ENCODE assay signal across 9 cellular contexts in the genomic region with DNA sequence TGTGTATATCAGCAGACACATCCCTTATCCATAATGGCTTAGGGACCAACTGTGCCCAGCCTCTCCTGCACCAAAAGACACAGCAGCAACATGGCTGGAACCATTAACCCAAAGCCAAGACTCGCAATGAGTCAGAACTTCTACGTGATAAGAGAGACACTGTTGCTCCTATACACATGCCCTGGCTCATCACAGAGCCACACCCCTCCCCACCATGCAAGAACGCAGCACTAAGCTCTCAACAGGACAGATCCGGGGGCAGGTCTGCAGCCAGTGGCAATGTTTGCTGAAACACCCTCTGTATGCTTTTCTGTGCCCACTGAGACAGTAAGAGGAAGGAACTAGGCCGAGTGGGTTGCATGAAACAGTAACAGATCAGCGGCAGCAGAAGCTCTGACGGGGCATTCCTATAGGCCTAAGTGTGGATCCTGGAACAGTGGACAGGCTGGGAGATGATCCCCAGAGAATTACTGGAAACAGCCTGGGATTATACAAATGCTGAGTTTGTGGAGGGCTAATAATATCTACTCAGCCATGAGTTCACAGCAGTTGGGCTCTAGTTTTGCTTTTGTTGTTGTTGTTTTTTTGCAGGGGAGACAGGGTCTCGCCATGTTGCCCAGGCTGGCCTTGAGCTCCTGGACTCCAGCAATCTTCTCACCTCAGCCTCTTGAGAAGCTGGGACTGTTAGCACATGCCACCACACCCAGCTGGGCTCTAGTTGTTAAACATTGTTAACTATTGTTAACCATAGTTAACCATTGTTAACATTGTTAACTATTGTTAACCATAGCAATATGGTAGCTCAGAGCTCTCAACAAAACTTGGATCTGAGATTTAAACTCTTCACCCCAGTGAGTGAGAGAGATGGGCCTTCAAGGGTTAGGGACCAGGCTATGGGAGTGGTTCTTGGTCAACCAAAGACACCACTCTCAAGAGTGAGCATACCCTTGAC. TPM values are rescaled to one million over a fixed set of nuclear protein-coding genes. Genes with fewer than 3 reads are reported as not detected.
DNase-seq lines count a peak whose midpoint lies in the region; ATAC-seq and TF ChIP-seq lines count a peak whose summit lies in the region.
"Had no signal": no experiment of that assay in that cellular context is flagged by ENCODE, and none has a peak within 500 bp of the region (broad histone marks: within the 10 kb centered on the region; RNA-seq: fewer than 3 reads in every experiment).

No MANE protein-coding gene starts in this region.

- H3K27me3 ChIP-seq in brain microvascular endothelial cell (replicated peaks) (no peaks in the 10 kb centered on the region), vagina (no peaks in the 10 kb centered on the region)

- H3K36me3 ChIP-seq in brain microvascular endothelial cell (replicated peaks), result peaks cover 23% of the 10 kb centered on the region
- H3K36me3 ChIP-seq in vagina, result peaks cover 0 to 23% of the 10 kb centered on the region in 2 donors

- TF ChIP-seq CTCF in brain microvascular endothelial cell (IDR thresholded peaks at IDR 0.05; ENCODE audit: low read depth, low read length, missing control alignments) (no peak), vagina (IDR thresholded peaks at IDR 0.05) (no peak)

- no peak overlapping the region for H3K27ac ChIP-seq in brain microvascular endothelial cell
- no peak overlapping the region for H3K27ac ChIP-seq in vagina

- intact Hi-C loops in posterior vena cava (cut with DNase I) (loop anchor here (5.0 kb wide), 3 partner anchors 36 to 76 kb away; no protein-coding TSS in a partner anchor), vagina (cut with DNase I) (no loop called here)

- peaks cover 34% of the 10 kb centered on the region for H3K4me1 ChIP-seq in vagina

- in situ Hi-C loops in brain microvascular endothelial cell (cut with HindIII; ENCODE audit: low pct_ligation_motif_present, low sequenced_read_pairs), result no loop called here

- ATAC-seq in GM18858 (IDR thresholded peaks at IDR 0.05; ENCODE audit: unreplicated experiment) (peak; percentile 29), HG03175 (IDR thresholded peaks at IDR 0.05; ENCODE audit: unreplicated experiment) (peak; percentile 32), HG03439 (IDR thresholded peaks at IDR 0.05; ENCODE audit: unreplicated experiment) (no peak)

- H3K9me3 ChIP-seq in vagina, result no peaks in the 10 kb centered on the region

- H3K4me3 ChIP-seq in brain microvascular endothelial cell (ENCODE audit: low read depth, low read length) (no peak overlapping the region), vagina (no peak overlapping the region)

- DNase-seq in brain microvascular endothelial cell (peak; percentile 71), posterior vena cava (ENCODE audit: low spot score) (peak; percentile 77), RPMI8226 (no peak), vagina (ENCODE audit: extremely low spot score in 2 of 2) (no peak), DMS153 (lab: John Stamatoyannopoulos, UW) (no peak)
- DNase-seq: cerebellar nuclear complex had no signal

- TF ChIP-seq POLR2A in vagina (IDR thresholded peaks at IDR 0.05), result no peak

RNA-seq across cellular contexts. Expression of gene B4GALT1, which starts 41.0 kb away (rescaled TPM):
- total RNA-seq in posterior vena cava, result 100 to 1,000 TPM in 1 of 2 donors, 10 to 100 TPM in 1; 76.8 to 107 TPM
- 85.2 TPM for total RNA-seq in vagina

RNA-seq across cellular contexts. Expression of gene SMU1, which starts 49.7 kb away (rescaled TPM):
- 10 to 100 TPM; 15.8 to 16.8 TPM for total RNA-seq in posterior vena cava
- total RNA-seq in vagina, result 15.5 TPM

Comparison
In these comparisons a context has a peak if more than half of its experiments do, and no peak if none do; other contexts are left out.
1. DNase-seq: peak in brain microvascular endothelial cell (single experiment) and posterior vena cava (single experiment); none in RPMI8226 (single experiment), vagina (0 of 2) and DMS153 (single experiment).